Comparison of ENCODE assay signal across 8 cellular contexts in genomic region chr11:104946907-104947306, GRCh38. TPM values are rescaled to one million over a fixed set of nuclear protein-coding genes. Genes with fewer than 3 reads are reported as not detected.
A peak's percentile ranks its signal among the peaks of the same experiment; 100 is the strongest.
DNase-seq lines count a peak whose midpoint lies in the region; ATAC-seq and TF ChIP-seq lines count a peak whose summit lies in the region.

No MANE protein-coding gene starts in this region.

- H3K4me1 ChIP-seq in adipocyte (ENCODE audit: control insufficient read depth, insufficient read depth, low read length): no peaks in the 10 kb centered on the region

- H3K27me3 ChIP-seq in adipocyte (replicated peaks; ENCODE audit: control insufficient read depth, insufficient read depth, low read length) (no peaks in the 10 kb centered on the region), kidney epithelial cell (ENCODE audit: control insufficient read depth, insufficient read depth, low read length) (no peaks in the 10 kb centered on the region)

- H3K9ac ChIP-seq in adipocyte (ENCODE audit: low read length): no peak overlapping the region

- H3K4me3 ChIP-seq in adipocyte (ENCODE audit: low read length) (no peak overlapping the region), kidney epithelial cell (ENCODE audit: low read depth, low read length) (no peak overlapping the region)

- in situ Hi-C loops in GM13976 (cut with MboI; ENCODE audit: low sequenced_read_pairs, unreplicated experiment): no loop called here

- H3K9me3 ChIP-seq in adipocyte (ENCODE audit: control insufficient read depth, low read length): no peaks in the 10 kb centered on the region

- TF ChIP-seq CTCF in GM13976 (IDR thresholded peaks at IDR 0.05; ENCODE audit: borderline replicate concordance, control extremely low read depth, extremely low read depth, insufficient read depth, missing control alignments): peak; percentile 29
- peak; percentile 38 for TF ChIP-seq CTCF in kidney epithelial cell (IDR thresholded peaks at IDR 0.05; ENCODE audit: insufficient read depth, low read length, poor library complexity, severe bottlenecking)

- ATAC-seq in HG02798 (IDR thresholded peaks at IDR 0.05; ENCODE audit: poor library complexity, unreplicated experiment): peak; percentile 95

- DNase-seq in CMK (ENCODE audit: low read depth): peak; percentile 44
- peak; percentile 20 for DNase-seq in GM13976 (ENCODE audit: low spot score)
- DNase-seq in NCI-H146 (lab: John Stamatoyannopoulos, UW): peak; percentile 57
- DNase-seq in adipocyte (ENCODE audit: low read depth): peak; percentile 68
- DNase-seq in kidney epithelial cell (ENCODE audit: low read depth): no peak
- no peak for DNase-seq in NCI-H2227 treated with DMSO at 0.1 percent for 48 hours (lab: John Stamatoyannopoulos, UW)
- no peak for DNase-seq in NCI-H2171 (lab: John Stamatoyannopoulos, UW)

- H3K36me3 ChIP-seq in adipocyte (ENCODE audit: control insufficient read depth, insufficient read depth, low read length, severe bottlenecking): peaks cover 87% of the 10 kb centered on the region
- no peaks in the 10 kb centered on the region for H3K36me3 ChIP-seq in kidney epithelial cell (ENCODE audit: control insufficient read depth, insufficient read depth, low read length)

RNA-seq across cellular contexts. Expression of gene CASP4, which starts 21.5 kb away (rescaled TPM):
- 47.0 and 48.7 TPM in 2 replicates for total RNA-seq in kidney epithelial cell

RNA-seq across cellular contexts. Expression of gene CASP12, which starts 48.6 kb away (rescaled TPM):
- not detected in 2 replicates for total RNA-seq in kidney epithelial cell

Comparison
In these comparisons a context has a peak if more than half of its experiments do, and no peak if none do; other contexts are left out.
1. DNase-seq: peak in CMK (single experiment), GM13976 (single experiment), NCI-H146 (single experiment) and adipocyte (single experiment); none in kidney epithelial cell (single experiment), NCI-H2227 treated with DMSO at 0.1 percent for 48 hours (single experiment) and NCI-H2171 (single experiment).